1 cellular context compared by ENCODE assay signal in the genomic region with DNA sequence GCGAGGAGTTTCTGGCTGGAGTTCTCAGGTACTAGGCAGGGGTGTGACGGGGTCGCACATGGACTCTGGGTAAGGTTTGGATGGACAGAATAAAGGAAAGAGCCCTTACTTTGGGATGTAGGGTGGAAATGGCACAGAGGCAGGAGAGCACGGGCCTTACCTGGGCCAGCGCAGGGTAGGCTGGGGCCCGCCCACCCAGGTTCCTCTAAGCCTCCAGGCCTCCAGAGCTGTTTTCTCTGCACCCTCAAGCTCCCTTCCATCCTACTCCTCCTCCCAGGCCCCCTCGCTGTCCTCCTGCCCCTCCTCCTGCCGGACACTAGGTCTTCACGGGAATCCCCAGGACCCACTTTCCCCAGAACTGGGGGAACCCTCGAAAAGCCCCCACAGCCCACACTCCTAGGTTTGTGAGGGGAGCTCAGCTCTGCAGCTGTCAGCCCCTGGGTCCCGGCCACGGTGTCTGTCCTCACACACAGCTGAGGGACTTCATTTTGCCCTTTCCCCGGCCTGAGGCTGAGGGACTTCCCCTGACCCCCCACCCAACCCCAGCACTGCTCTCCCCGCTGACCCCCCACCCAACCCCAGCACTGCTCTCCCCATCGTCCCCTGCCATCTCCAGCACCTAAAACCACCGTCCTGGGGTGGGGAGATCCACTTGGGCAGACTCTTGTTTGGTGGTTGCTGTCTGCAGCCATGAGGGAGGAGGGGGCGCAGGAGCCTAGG.
TF ChIP-seq lines count a peak whose summit lies in the region.

No MANE protein-coding gene starts in this region.

TF ChIP-seq in K562, 482 proteins besides CTCF, POLR2A, EP300 and RAD21:
- TF ChIP-seq, protein P1, sequence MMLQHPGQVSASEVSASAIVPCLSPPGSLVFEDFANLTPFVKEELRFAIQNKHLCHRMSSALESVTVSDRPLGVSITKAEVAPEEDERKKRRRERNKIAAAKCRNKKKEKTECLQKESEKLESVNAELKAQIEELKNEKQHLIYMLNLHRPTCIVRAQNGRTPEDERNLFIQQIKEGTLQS (IDR thresholded peaks at IDR 0.05) = no peak
- TF ChIP-seq, protein P1 (CRISPR knock-in tag; conservative IDR thresholded peaks at IDR 0.05) = no peak
- no peak for TF ChIP-seq PRPF4 (IDR thresholded peaks at IDR 0.05; ENCODE audit: insufficient read depth, low read depth, low read length, poor library complexity, severe bottlenecking)
- TF ChIP-seq SMAD1 (IDR thresholded peaks at IDR 0.05; ENCODE audit: low read depth, low read length, partially characterized antibody) = no peak
- TF ChIP-seq ETV5 (CRISPR knock-in tag; IDR thresholded peaks at IDR 0.05; ENCODE audit: low read depth) = no peak
- TF ChIP-seq DACH1 (IDR thresholded peaks at IDR 0.05; ENCODE audit: partially characterized antibody) = no peak
- TF ChIP-seq PHF8 (IDR thresholded peaks at IDR 0.05; ENCODE audit: borderline replicate concordance, low read length) = no peak
- no peak for TF ChIP-seq NCOA6 (IDR thresholded peaks at IDR 0.05)
- TF ChIP-seq ASH1L (IDR thresholded peaks at IDR 0.05; ENCODE audit: borderline replicate concordance, low read depth, partially characterized antibody) = no peak
- no peak for TF ChIP-seq CBX2 (IDR thresholded peaks at IDR 0.05; ENCODE audit: insufficient read depth, low read length, poor library complexity, severe bottlenecking)
- TF ChIP-seq, protein P2, sequence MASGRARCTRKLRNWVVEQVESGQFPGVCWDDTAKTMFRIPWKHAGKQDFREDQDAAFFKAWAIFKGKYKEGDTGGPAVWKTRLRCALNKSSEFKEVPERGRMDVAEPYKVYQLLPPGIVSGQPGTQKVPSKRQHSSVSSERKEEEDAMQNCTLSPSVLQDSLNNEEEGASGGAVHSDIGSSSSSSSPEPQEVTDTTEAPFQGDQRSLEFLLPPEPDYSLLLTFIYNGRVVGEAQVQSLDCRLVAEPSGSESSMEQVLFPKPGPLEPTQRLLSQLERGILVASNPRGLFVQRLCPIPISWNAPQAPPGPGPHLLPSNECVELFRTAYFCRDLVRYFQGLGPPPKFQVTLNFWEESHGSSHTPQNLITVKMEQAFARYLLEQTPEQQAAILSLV (tag; IDR thresholded peaks at IDR 0.05) = no peak
- no peak for TF ChIP-seq SREBF1 (IDR thresholded peaks at IDR 0.05; ENCODE audit: borderline replicate concordance, low read depth, low read length)
- TF ChIP-seq, protein P3, sequence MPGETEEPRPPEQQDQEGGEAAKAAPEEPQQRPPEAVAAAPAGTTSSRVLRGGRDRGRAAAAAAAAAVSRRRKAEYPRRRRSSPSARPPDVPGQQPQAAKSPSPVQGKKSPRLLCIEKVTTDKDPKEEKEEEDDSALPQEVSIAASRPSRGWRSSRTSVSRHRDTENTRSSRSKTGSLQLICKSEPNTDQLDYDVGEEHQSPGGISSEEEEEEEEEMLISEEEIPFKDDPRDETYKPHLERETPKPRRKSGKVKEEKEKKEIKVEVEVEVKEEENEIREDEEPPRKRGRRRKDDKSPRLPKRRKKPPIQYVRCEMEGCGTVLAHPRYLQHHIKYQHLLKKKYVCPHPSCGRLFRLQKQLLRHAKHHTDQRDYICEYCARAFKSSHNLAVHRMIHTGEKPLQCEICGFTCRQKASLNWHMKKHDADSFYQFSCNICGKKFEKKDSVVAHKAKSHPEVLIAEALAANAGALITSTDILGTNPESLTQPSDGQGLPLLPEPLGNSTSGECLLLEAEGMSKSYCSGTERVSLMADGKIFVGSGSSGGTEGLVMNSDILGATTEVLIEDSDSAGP (CRISPR knock-in tag; IDR thresholded peaks at IDR 0.05) = no peak
- no peak for TF ChIP-seq ZNF253 (CRISPR knock-in tag; conservative IDR thresholded peaks at IDR 0.05)
- TF ChIP-seq, protein P4, sequence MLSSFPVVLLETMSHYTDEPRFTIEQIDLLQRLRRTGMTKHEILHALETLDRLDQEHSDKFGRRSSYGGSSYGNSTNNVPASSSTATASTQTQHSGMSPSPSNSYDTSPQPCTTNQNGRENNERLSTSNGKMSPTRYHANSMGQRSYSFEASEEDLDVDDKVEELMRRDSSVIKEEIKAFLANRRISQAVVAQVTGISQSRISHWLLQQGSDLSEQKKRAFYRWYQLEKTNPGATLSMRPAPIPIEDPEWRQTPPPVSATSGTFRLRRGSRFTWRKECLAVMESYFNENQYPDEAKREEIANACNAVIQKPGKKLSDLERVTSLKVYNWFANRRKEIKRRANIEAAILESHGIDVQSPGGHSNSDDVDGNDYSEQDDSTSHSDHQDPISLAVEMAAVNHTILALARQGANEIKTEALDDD (IDR thresholded peaks at IDR 0.05) = no peak
